ENCODE assay signal across 9 cellular contexts in genomic region chr2:17355608-17356329, GRCh38.
DNase-seq lines count a peak whose midpoint lies in the region; ATAC-seq, FAIRE-seq and TF ChIP-seq lines count a peak whose summit lies in the region.
"Had no signal": no experiment of that assay in that cellular context is flagged by ENCODE, and none has a peak within 500 bp of the region (broad histone marks: within the 10 kb centered on the region; RNA-seq: fewer than 3 reads in every experiment).

No MANE protein-coding gene starts in this region.

- no peaks in the 10 kb centered on the region for H3K4me1 Mint-ChIP-seq in natural killer cell treated with Interleukin-12 subunit alpha and Interleukin-12 subunit beta and Interleukin-15 and Interleukin-18, amount 100 ng/mL, for 72 hours (ENCODE audit: low read depth in 2 of 2)
- H3K4me1 Mint-ChIP-seq in activated T-helper 2 cell treated with anti-CD3 and anti-CD28 coated beads, Interferon-gamma antibody, Interleukin-2, Interleukin-4, amounts not matched to agents 10 μg/mL and 5 μg/mL and 100 μg/mL, durations not matched to agents 14 hours and 24 hours and 36 hours (ENCODE audit: low read depth): no peaks in the 10 kb centered on the region
- H3K4me1 Mint-ChIP-seq in endodermal cell: peaks cover 25% of the 10 kb centered on the region

- H3K4me3 ChIP-seq in K562 (no peak overlapping the region), endodermal cell (ENCODE audit: low read length) (no peak overlapping the region)

- TF ChIP-seq CTCF in K562 (IDR thresholded peaks at IDR 0.05 in 2 of 3, conservative IDR thresholded peaks at IDR 0.05 in 1 of 3; ENCODE audit: insufficient read depth in 2 of 3, low read depth in 1 of 3, low read length in 3 of 3) (no peak), endodermal cell (conservative IDR thresholded peaks at IDR 0.05) (no peak)

- H3K36me3 ChIP-seq in K562 (ENCODE audit: control insufficient read depth, insufficient read depth, low read length): no peaks in the 10 kb centered on the region
- H3K36me3 ChIP-seq in endodermal cell (ENCODE audit: control insufficient read depth, insufficient read depth, low read length): no peaks in the 10 kb centered on the region

- POLR2A ChIA-PET in K562 (lab: Yijun Ruan, JAX): no interaction called here

- TF ChIP-seq EP300 in K562 (IDR thresholded peaks at IDR 0.05; ENCODE audit: low read length): no peak

- peaks cover 6% of the 10 kb centered on the region for H3K36me3 Mint-ChIP-seq in natural killer cell treated with Interleukin-12 subunit alpha and Interleukin-12 subunit beta and Interleukin-15 and Interleukin-18, amount 100 ng/mL, for 72 hours
- no peaks in the 10 kb centered on the region for H3K36me3 Mint-ChIP-seq in activated T-helper 2 cell treated with anti-CD3 and anti-CD28 coated beads, Interferon-gamma antibody, Interleukin-2, Interleukin-4, amounts not matched to agents 10 μg/mL and 5 μg/mL and 100 μg/mL, durations not matched to agents 14 hours and 24 hours and 36 hours (ENCODE audit: low read depth)
- H3K36me3 Mint-ChIP-seq in endodermal cell (ENCODE audit: low read depth): peaks cover 6% of the 10 kb centered on the region

- no peaks in the 10 kb centered on the region for H3K27me3 Mint-ChIP-seq in natural killer cell treated with Interleukin-12 subunit alpha and Interleukin-12 subunit beta and Interleukin-15 and Interleukin-18, amount 100 ng/mL, for 72 hours
- no peaks in the 10 kb centered on the region for H3K27me3 Mint-ChIP-seq in activated T-helper 2 cell treated with anti-CD3 and anti-CD28 coated beads, Interferon-gamma antibody, Interleukin-2, Interleukin-4, amounts not matched to agents 10 μg/mL and 5 μg/mL and 100 μg/mL, durations not matched to agents 14 hours and 24 hours and 36 hours (ENCODE audit: low read depth)
- H3K27me3 Mint-ChIP-seq in endodermal cell (ENCODE audit: insufficient read depth): peaks cover 10% of the 10 kb centered on the region

- WGBS in K562 (ENCODE audit: insufficient coverage, low coverage, missing lambda C conversion rate): 0% methylated on average over 6 of the region's 6 CpGs
- 96 to 100% methylated on average over 3 to 6 of the region's 6 CpGs for WGBS in endodermal cell (ENCODE audit: insufficient coverage in 1 of 2, insufficient read length in 1 of 2), 2 experiments

- H3K27ac ChIP-seq in K562 (ENCODE audit: extremely low read depth, low read depth, low read length) (no peak overlapping the region), endodermal cell (ENCODE audit: low read depth, low read length) (no peak overlapping the region)

- BruUV-seq in K562 (replicated peaks; lab: Mats Ljungman, UMichigan): no TSS peak

- H3K9ac ChIP-seq in K562 (ENCODE audit: insufficient read depth in 1 of 2, low read depth in 2 of 2, low read length in 2 of 2): no peak overlapping the region
- no peak overlapping the region for H3K9ac ChIP-seq in endodermal cell (ENCODE audit: extremely low read depth, low read length, poor library complexity, severe bottlenecking)

- FAIRE-seq in K562 (lab: Jason Lieb, UNC): no peak

- H3K27me3 ChIP-seq in K562 (ENCODE audit: control insufficient read depth in 2 of 2, insufficient read depth in 2 of 2, low read length in 2 of 2) (no peaks in the 10 kb centered on the region), endodermal cell (ENCODE audit: control insufficient read depth, insufficient read depth, low read length, poor library complexity, severe bottlenecking) (no peaks in the 10 kb centered on the region)

- H3K9me3 ChIP-seq in K562 (replicated peaks; ENCODE audit: control insufficient read depth, insufficient read depth, low read depth, low read length): no peaks in the 10 kb centered on the region
- peaks cover 17% of the 10 kb centered on the region for H3K9me3 ChIP-seq in endodermal cell (ENCODE audit: control insufficient read depth, low read length)

- H3K27ac Mint-ChIP-seq in natural killer cell treated with Interleukin-12 subunit alpha and Interleukin-12 subunit beta and Interleukin-15 and Interleukin-18, amount 100 ng/mL, for 72 hours: no peak overlapping the region
- no peak overlapping the region for H3K27ac Mint-ChIP-seq in activated T-helper 2 cell treated with anti-CD3 and anti-CD28 coated beads, Interferon-gamma antibody, Interleukin-2, Interleukin-4, amounts not matched to agents 10 μg/mL and 5 μg/mL and 100 μg/mL, durations not matched to agents 14 hours and 24 hours and 36 hours
- H3K27ac Mint-ChIP-seq in endodermal cell: no peak overlapping the region
- H3K27ac Mint-ChIP-seq: activated T-helper 1 cell treated with anti-CD3 and anti-CD28 coated beads, Interleukin-12 subunit alpha, Interleukin-12 subunit beta, Interleukin-2, Interleukin-4 antibody, amounts not matched to agents 30 ng/mL and 10 ng/mL and 1 ng/mL, durations not matched to agents 14 hours and 24 hours and 36 hours had no signal

- H3K9me3 Mint-ChIP-seq in natural killer cell treated with Interleukin-12 subunit alpha and Interleukin-12 subunit beta and Interleukin-15 and Interleukin-18, amount 100 ng/mL, for 72 hours: peaks cover 14% of the 10 kb centered on the region
- peaks cover 3% of the 10 kb centered on the region for H3K9me3 Mint-ChIP-seq in activated T-helper 2 cell treated with anti-CD3 and anti-CD28 coated beads, Interferon-gamma antibody, Interleukin-2, Interleukin-4, amounts not matched to agents 10 μg/mL and 5 μg/mL and 100 μg/mL, durations not matched to agents 14 hours and 24 hours and 36 hours
- peaks cover 14% of the 10 kb centered on the region for H3K9me3 Mint-ChIP-seq in endodermal cell
- H3K9me3 Mint-ChIP-seq: activated T-helper 1 cell treated with anti-CD3 and anti-CD28 coated beads, Interleukin-12 subunit alpha, Interleukin-12 subunit beta, Interleukin-2, Interleukin-4 antibody, amounts not matched to agents 30 ng/mL and 10 ng/mL and 1 ng/mL, durations not matched to agents 14 hours and 24 hours and 36 hours had no signal

- intact Hi-C loops in K562 (cut with micrococcal nuclease): no loop called here
- intact Hi-C loops in activated T-helper 2 cell treated with anti-CD3 and anti-CD28 coated beads, Interferon-gamma antibody, Interleukin-2, Interleukin-4, amounts not matched to agents 10 μg/mL and 5 μg/mL and 100 μg/mL, durations not matched to agents 14 hours and 24 hours and 36 hours (cut with micrococcal nuclease): no loop called here

- H3K9me1 ChIP-seq in K562 (ENCODE audit: control insufficient read depth, insufficient read depth, low read length): no peaks in the 10 kb centered on the region

- no peak for DNase-seq in K562 (ENCODE audit: extremely low read depth in 1 of 4, low spot score in 3 of 4)
- no peak for DNase-seq in natural killer cell treated with Interleukin-12 subunit alpha and Interleukin-12 subunit beta and Interleukin-15 and Interleukin-18, amount 100 ng/mL, for 72 hours (ENCODE audit: low spot score)
- no peak for DNase-seq in activated T-helper 2 cell treated with anti-CD3 and anti-CD28 coated beads, Interferon-gamma antibody, Interleukin-2, Interleukin-4, amounts not matched to agents 10 μg/mL and 5 μg/mL and 100 μg/mL, durations not matched to agents 14 hours and 24 hours and 36 hours (ENCODE audit: low spot score)
- DNase-seq in GM03348 (ENCODE audit: low spot score): no peak
- DNase-seq in endodermal cell: no peak

- CTCF ChIA-PET in K562 (lab: Yijun Ruan, JAX; ENCODE audit: low intra/inter-chr PET ratio): no interaction called here

- H3K4me2 ChIP-seq in K562 (ENCODE audit: insufficient read depth, low read length): no peak overlapping the region

- no peaks in the 10 kb centered on the region for H3K4me1 ChIP-seq in K562 (replicated peaks in 1 of 2; ENCODE audit: control insufficient read depth in 2 of 2, insufficient read depth in 2 of 2, low read length in 2 of 2)
- peaks cover 9% of the 10 kb centered on the region for H3K4me1 ChIP-seq in endodermal cell (ENCODE audit: control insufficient read depth, insufficient read depth, low read length)

- no peaks in the 10 kb centered on the region for H4K20me1 ChIP-seq in K562 (replicated peaks; ENCODE audit: control insufficient read depth, insufficient read depth, low read length)

- TF ChIP-seq POLR2A in K562 (conservative IDR thresholded peaks at IDR 0.05): no peak

- H2AFZ ChIP-seq in K562 (ENCODE audit: low read depth, low read length): no peak overlapping the region

- TF ChIP-seq RAD21 in K562 (CRISPR knock-in tag; conservative IDR thresholded peaks at IDR 0.05 in 1 of 2, IDR thresholded peaks at IDR 0.05 in 1 of 2): no peak

- ATAC-seq in GM18499 (IDR thresholded peaks at IDR 0.05; ENCODE audit: insufficient read depth, unreplicated experiment): peak; percentile 92
- ATAC-seq in GM21390 (IDR thresholded peaks at IDR 0.05; ENCODE audit: unreplicated experiment): peak; percentile 90
- peak; percentile 72 for ATAC-seq in HG03095 (IDR thresholded peaks at IDR 0.05; ENCODE audit: unreplicated experiment)
- no peak for ATAC-seq in K562
- no peak for ATAC-seq in natural killer cell treated with Interleukin-12 subunit alpha and Interleukin-12 subunit beta and Interleukin-15 and Interleukin-18, amount 100 ng/mL, for 72 hours

- H3K4me3 Mint-ChIP-seq in natural killer cell treated with Interleukin-12 subunit alpha and Interleukin-12 subunit beta and Interleukin-15 and Interleukin-18, amount 100 ng/mL, for 72 hours: no peak overlapping the region
- H3K4me3 Mint-ChIP-seq in activated T-helper 2 cell treated with anti-CD3 and anti-CD28 coated beads, Interferon-gamma antibody, Interleukin-2, Interleukin-4, amounts not matched to agents 10 μg/mL and 5 μg/mL and 100 μg/mL, durations not matched to agents 14 hours and 24 hours and 36 hours (ENCODE audit: low read depth): no peak overlapping the region
- H3K4me3 Mint-ChIP-seq in endodermal cell: no peak overlapping the region
- H3K4me3 Mint-ChIP-seq: activated T-helper 1 cell treated with anti-CD3 and anti-CD28 coated beads, Interleukin-12 subunit alpha, Interleukin-12 subunit beta, Interleukin-2, Interleukin-4 antibody, amounts not matched to agents 30 ng/mL and 10 ng/mL and 1 ng/mL, durations not matched to agents 14 hours and 24 hours and 36 hours had no signal

- in situ Hi-C loops in K562 (cut with MboI): no loop called here

- H3K79me2 ChIP-seq in K562 (ENCODE audit: control insufficient read depth, insufficient read depth, low read length): no peaks in the 10 kb centered on the region

TF ChIP-seq in K562, 482 proteins besides CTCF, POLR2A, EP300 and RAD21:
- TF ChIP-seq ZNF316 (IDR thresholded peaks at IDR 0.05): peak; percentile 16; the same call in 1 of the 2 replicates
- TF ChIP-seq HMG20A (CRISPR knock-in tag; conservative IDR thresholded peaks at IDR 0.05): no peak
- no peak for TF ChIP-seq IFI16 (CRISPR knock-in tag; IDR thresholded peaks at IDR 0.05)
- TF ChIP-seq NFE2L1 (tag; IDR thresholded peaks at IDR 0.05; ENCODE audit: borderline replicate concordance, low read depth): peak; percentile 25; the same call in 1 of the 2 replicates
- peak; percentile 56 for TF ChIP-seq MAFG (tag; conservative IDR thresholded peaks at IDR 0.05)
- 0 out of 2 replicates have a peak, but pooled peaks have one; percentile 29 for TF ChIP-seq NFE2 (IDR thresholded peaks at IDR 0.05; ENCODE audit: low read depth)
TF ChIP-seq in K562: peak in this region for 4.

Comparison
In these comparisons a context has a peak if more than half of its experiments do, and no peak if none do; other contexts are left out.
1. ATAC-seq: peak in GM18499 (single experiment), GM21390 (single experiment) and HG03095 (single experiment); none in K562 (single experiment) and natural killer cell treated with Interleukin-12 subunit alpha and Interleukin-12 subunit beta and Interleukin-15 and Interleukin-18, amount 100 ng/mL, for 72 hours (0 of 2).